Comparison of ENCODE assay signal across 1 cellular context in genomic region chr13:103006706-103007426, GRCh38.
TF ChIP-seq lines count a peak whose summit lies in the region.

No MANE protein-coding gene starts in this region.

TF ChIP-seq in GM12878, 131 proteins besides CTCF, POLR2A, EP300 and RAD21 (continued from another document and continues in another):
- TF ChIP-seq, protein P1, sequence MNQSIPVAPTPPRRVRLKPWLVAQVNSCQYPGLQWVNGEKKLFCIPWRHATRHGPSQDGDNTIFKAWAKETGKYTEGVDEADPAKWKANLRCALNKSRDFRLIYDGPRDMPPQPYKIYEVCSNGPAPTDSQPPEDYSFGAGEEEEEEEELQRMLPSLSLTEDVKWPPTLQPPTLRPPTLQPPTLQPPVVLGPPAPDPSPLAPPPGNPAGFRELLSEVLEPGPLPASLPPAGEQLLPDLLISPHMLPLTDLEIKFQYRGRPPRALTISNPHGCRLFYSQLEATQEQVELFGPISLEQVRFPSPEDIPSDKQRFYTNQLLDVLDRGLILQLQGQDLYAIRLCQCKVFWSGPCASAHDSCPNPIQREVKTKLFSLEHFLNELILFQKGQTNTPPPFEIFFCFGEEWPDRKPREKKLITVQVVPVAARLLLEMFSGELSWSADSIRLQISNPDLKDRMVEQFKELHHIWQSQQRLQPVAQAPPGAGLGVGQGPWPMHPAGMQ (IDR thresholded peaks at IDR 0.05; ENCODE audit: borderline replicate concordance), result no peak
- no peak for TF ChIP-seq NR2C1 (IDR thresholded peaks at IDR 0.05)
- no peak for TF ChIP-seq CBX3 (IDR thresholded peaks at IDR 0.05; ENCODE audit: borderline replicate concordance, low read depth)
- TF ChIP-seq ZBTB33 (IDR thresholded peaks at IDR 0.05), result no peak
- TF ChIP-seq TBL1XR1 (IDR thresholded peaks at IDR 0.05; ENCODE audit: low read depth, low read length), result peak; percentile 23; the same call in 1 of the 2 replicates
- TF ChIP-seq CREB1 (IDR thresholded peaks at IDR 0.05; ENCODE audit: low read depth), result peak; percentile 51; the same call in 1 of the 2 replicates
- TF ChIP-seq EED (IDR thresholded peaks at IDR 0.05; ENCODE audit: low read depth), result peak; percentile 79
- no peak for TF ChIP-seq SMARCA5 (IDR thresholded peaks at IDR 0.05)
- TF ChIP-seq ZBTB40 (IDR thresholded peaks at IDR 0.05; ENCODE audit: borderline replicate concordance), result no peak
- TF ChIP-seq ZNF207 (IDR thresholded peaks at IDR 0.05; ENCODE audit: borderline replicate concordance), result no peak
- TF ChIP-seq, protein P2, sequence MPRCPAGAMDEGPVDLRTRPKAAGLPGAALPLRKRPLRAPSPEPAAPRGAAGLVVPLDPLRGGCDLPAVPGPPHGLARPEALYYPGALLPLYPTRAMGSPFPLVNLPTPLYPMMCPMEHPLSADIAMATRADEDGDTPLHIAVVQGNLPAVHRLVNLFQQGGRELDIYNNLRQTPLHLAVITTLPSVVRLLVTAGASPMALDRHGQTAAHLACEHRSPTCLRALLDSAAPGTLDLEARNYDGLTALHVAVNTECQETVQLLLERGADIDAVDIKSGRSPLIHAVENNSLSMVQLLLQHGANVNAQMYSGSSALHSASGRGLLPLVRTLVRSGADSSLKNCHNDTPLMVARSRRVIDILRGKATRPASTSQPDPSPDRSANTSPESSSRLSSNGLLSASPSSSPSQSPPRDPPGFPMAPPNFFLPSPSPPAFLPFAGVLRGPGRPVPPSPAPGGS (IDR thresholded peaks at IDR 0.05; ENCODE audit: borderline replicate concordance, insufficient read depth, low read depth, low read length, poor library complexity, severe bottlenecking), result no peak
- no peak for TF ChIP-seq NFYA (IDR thresholded peaks at IDR 0.05; ENCODE audit: borderline replicate concordance, low read depth, low read length)
- TF ChIP-seq YBX1 (IDR thresholded peaks at IDR 0.05), result no peak
- peak; percentile 64; the same call in 1 of the 2 replicates for TF ChIP-seq CHD2 (IDR thresholded peaks at IDR 0.05; ENCODE audit: borderline replicate concordance, low read depth, low read length)
- no peak for TF ChIP-seq ZNF274 (IDR thresholded peaks at IDR 0.05; ENCODE audit: insufficient read depth, insufficient read length)
- TF ChIP-seq SMAD1 (IDR thresholded peaks at IDR 0.05; ENCODE audit: low read depth, partially characterized antibody), result no peak
- TF ChIP-seq YY1 (IDR thresholded peaks at IDR 0.05; ENCODE audit: low read depth, low read length), result 0 out of 2 replicates have a peak, but pooled peaks have one; percentile 21
- peak; percentile 89; the same call in 1 of the 2 replicates for TF ChIP-seq BACH1 (IDR thresholded peaks at IDR 0.05; ENCODE audit: borderline replicate concordance)
- TF ChIP-seq KLF5 (IDR thresholded peaks at IDR 0.05; ENCODE audit: partially characterized antibody), result no peak
- TF ChIP-seq FOXK2 (IDR thresholded peaks at IDR 0.05), result no peak
- TF ChIP-seq, protein P3, sequence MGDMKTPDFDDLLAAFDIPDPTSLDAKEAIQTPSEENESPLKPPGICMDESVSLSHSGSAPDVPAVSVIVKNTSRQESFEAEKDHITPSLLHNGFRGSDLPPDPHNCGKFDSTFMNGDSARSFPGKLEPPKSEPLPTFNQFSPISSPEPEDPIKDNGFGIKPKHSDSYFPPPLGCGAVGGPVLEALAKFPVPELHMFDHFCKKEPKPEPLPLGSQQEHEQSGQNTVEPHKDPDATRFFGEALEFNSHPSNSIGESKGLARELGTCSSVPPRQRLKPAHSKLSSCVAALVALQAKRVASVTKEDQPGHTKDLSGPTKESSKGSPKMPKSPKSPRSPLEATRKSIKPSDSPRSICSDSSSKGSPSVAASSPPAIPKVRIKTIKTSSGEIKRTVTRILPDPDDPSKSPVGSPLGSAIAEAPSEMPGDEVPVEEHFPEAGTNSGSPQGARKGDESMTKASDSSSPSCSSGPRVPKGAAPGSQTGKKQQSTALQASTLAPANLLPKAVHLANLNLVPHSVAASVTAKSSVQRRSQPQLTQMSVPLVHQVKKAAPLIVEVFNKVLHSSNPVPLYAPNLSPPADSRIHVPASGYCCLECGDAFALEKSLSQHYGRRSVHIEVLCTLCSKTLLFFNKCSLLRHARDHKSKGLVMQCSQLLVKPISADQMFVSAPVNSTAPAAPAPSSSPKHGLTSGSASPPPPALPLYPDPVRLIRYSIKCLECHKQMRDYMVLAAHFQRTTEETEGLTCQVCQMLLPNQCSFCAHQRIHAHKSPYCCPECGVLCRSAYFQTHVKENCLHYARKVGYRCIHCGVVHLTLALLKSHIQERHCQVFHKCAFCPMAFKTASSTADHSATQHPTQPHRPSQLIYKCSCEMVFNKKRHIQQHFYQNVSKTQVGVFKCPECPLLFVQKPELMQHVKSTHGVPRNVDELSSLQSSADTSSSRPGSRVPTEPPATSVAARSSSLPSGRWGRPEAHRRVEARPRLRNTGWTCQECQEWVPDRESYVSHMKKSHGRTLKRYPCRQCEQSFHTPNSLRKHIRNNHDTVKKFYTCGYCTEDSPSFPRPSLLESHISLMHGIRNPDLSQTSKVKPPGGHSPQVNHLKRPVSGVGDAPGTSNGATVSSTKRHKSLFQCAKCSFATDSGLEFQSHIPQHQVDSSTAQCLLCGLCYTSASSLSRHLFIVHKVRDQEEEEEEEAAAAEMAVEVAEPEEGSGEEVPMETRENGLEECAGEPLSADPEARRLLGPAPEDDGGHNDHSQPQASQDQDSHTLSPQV (IDR thresholded peaks at IDR 0.05), result peak; percentile 49; the same call in 1 of the 2 replicates
- TF ChIP-seq RBBP5 (conservative IDR thresholded peaks at IDR 0.05), result no peak
- no peak for TF ChIP-seq BCLAF1 (IDR thresholded peaks at IDR 0.05)
- TF ChIP-seq, protein P4, sequence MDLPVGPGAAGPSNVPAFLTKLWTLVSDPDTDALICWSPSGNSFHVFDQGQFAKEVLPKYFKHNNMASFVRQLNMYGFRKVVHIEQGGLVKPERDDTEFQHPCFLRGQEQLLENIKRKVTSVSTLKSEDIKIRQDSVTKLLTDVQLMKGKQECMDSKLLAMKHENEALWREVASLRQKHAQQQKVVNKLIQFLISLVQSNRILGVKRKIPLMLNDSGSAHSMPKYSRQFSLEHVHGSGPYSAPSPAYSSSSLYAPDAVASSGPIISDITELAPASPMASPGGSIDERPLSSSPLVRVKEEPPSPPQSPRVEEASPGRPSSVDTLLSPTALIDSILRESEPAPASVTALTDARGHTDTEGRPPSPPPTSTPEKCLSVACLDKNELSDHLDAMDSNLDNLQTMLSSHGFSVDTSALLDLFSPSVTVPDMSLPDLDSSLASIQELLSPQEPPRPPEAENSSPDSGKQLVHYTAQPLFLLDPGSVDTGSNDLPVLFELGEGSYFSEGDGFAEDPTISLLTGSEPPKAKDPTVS (IDR thresholded peaks at IDR 0.05; ENCODE audit: low read depth, low read length), result no peak
- TF ChIP-seq, protein P5, sequence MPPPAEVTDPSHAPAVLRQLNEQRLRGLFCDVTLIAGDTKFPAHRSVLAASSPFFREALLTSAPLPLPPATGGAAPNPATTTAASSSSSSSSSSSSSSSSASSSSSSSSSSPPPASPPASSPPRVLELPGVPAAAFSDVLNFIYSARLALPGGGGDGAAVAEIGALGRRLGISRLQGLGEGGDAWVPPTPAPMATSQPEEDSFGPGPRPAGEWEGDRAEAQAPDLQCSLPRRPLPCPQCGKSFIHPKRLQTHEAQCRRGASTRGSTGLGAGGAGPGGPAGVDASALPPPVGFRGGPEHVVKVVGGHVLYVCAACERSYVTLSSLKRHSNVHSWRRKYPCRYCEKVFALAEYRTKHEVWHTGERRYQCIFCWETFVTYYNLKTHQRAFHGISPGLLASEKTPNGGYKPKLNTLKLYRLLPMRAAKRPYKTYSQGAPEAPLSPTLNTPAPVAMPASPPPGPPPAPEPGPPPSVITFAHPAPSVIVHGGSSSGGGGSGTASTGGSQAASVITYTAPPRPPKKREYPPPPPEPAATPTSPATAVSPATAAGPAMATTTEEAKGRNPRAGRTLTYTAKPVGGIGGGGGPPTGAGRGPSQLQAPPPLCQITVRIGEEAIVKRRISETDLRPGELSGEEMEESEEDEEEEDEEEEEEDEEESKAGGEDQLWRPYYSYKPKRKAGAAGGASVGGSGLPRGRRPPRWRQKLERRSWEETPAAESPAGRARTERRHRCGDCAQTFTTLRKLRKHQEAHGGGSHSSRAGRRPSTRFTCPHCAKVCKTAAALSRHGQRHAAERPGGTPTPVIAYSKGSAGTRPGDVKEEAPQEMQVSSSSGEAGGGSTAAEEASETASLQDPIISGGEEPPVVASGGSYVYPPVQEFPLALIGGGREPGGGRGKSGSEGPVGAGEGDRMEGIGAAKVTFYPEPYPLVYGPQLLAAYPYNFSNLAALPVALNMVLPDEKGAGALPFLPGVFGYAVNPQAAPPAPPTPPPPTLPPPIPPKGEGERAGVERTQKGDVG (CRISPR knock-in tag; IDR thresholded peaks at IDR 0.05), result no peak
- TF ChIP-seq RUNX3 (IDR thresholded peaks at IDR 0.05; ENCODE audit: low read length), result peak; percentile 70
- 0 out of 2 replicates have a peak, but pooled peaks have one; percentile 67 for TF ChIP-seq NBN (IDR thresholded peaks at IDR 0.05)
- no peak for TF ChIP-seq SMAD5 (IDR thresholded peaks at IDR 0.05; ENCODE audit: low read depth)
- TF ChIP-seq NFXL1 (IDR thresholded peaks at IDR 0.05; ENCODE audit: borderline replicate concordance), result no peak
- peak; percentile 87; the same call in 1 of the 2 replicates for TF ChIP-seq MYB (IDR thresholded peaks at IDR 0.05; ENCODE audit: borderline replicate concordance, low read depth, low read length)
- no peak for TF ChIP-seq RAD51 (IDR thresholded peaks at IDR 0.05)
- TF ChIP-seq PAX5 (IDR thresholded peaks at IDR 0.05; ENCODE audit: borderline replicate concordance, low read depth, low read length), result peak; percentile 69; the same call in 1 of the 2 replicates
- no peak for TF ChIP-seq FOS (IDR thresholded peaks at IDR 0.05; ENCODE audit: borderline replicate concordance, extremely low read depth, insufficient read length)
- TF ChIP-seq ETV6 (conservative IDR thresholded peaks at IDR 0.05 in 1 of 2, IDR thresholded peaks at IDR 0.05 in 1 of 2; ENCODE audit: borderline replicate concordance in 1 of 2, low read depth in 1 of 2), result no peak; a peak in 1 of 4 replicates
